In the genomic region with DNA sequence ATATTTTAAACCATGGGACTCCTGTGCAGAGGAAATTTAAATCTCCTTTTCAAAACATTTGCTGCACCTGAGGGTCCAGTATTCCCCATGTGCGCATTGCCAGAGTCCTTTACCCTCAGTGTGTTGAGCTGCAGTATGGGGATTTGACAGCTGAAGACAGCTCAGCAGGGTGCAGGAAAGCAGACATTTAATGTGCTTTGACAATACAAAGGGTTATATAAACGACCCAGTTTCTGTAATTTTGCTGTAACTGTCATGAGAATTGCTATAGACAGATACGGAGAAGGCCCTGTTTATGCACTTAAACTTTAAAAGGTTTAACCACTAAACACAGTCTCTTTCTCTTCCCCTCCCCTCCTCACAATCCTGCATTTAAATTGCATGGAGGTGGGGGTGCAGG, we compare ENCODE assay signal across 16 cellular contexts.
A peak's percentile ranks its signal among the peaks of the same experiment; 100 is the strongest.
DNase-seq lines count a peak whose midpoint lies in the region; ATAC-seq, FAIRE-seq and TF ChIP-seq lines count a peak whose summit lies in the region.
"Had no signal": no experiment of that assay in that cellular context is flagged by ENCODE, and none has a peak within 500 bp of the region (broad histone marks: within the 10 kb centered on the region; RNA-seq: fewer than 3 reads in every experiment).

No MANE protein-coding gene starts in this region.

- no peak overlapping the region for H2AK5ac ChIP-seq in H9 (ENCODE audit: insufficient read length, low read length)

- no peaks in the 10 kb centered on the region for H3K36me3 ChIP-seq in BLaER1 treated with 17β-estradiol and CSF1 and Interleukin-3, amounts not matched to agents 10 nM and 100 nM
- H3K36me3 ChIP-seq in OCI-LY3 (replicated peaks; ENCODE audit: low read depth, low read length) (no peaks in the 10 kb centered on the region), iPS-15b (ENCODE audit: control insufficient read depth, insufficient read depth, low read length) (no peaks in the 10 kb centered on the region)
- H3K36me3 ChIP-seq: HAP-1 had no signal

- no peak overlapping the region for H3K27ac Mint-ChIP-seq in H9
- H3K27ac Mint-ChIP-seq: T-helper 17 cell had no signal

- H3K36me3 Mint-ChIP-seq in H9 (ENCODE audit: insufficient read depth in 1 of 3, low read depth in 3 of 3) = peaks cover 0 to 4% (median 0%) of the 10 kb centered on the region in 3 experiments; a peak in 1 of 7 replicates

- H2AFZ ChIP-seq in H9 (ENCODE audit: low read length) (no peak overlapping the region), OCI-LY3 (ENCODE audit: low read depth, low read length) (no peak overlapping the region)

- H3T11ph ChIP-seq in H9 (ENCODE audit: low read length) = no peak overlapping the region

- H4K20me1 ChIP-seq in BLaER1 treated with 17β-estradiol and CSF1 and Interleukin-3, amounts not matched to agents 10 nM and 100 nM = peaks cover 0 to 17% (median 0%) of the 10 kb centered on the region in 11 experiments; a peak in 4 of 22 replicates
- no peaks in the 10 kb centered on the region for H4K20me1 ChIP-seq in H9 (ENCODE audit: control insufficient read depth, insufficient read depth, insufficient read length)
- H4K20me1 ChIP-seq in OCI-LY3 (ENCODE audit: insufficient read depth, low read length) = 0 out of 2 replicates have a peak, but pooled peaks cover 5% of the 10 kb centered on the region

- no peak overlapping the region for H2BK12ac ChIP-seq in H9 (ENCODE audit: insufficient read length, low read depth, low read length)

- no peak overlapping the region for H3K4me3 ChIP-seq in BLaER1 treated with 17β-estradiol and CSF1 and Interleukin-3, amounts not matched to agents 10 nM and 100 nM
- H3K4me3 ChIP-seq in OCI-LY3 (ENCODE audit: low read length) = peak overlapping the region; percentile 72; the same call in 1 of the 2 replicates
- peak overlapping the region; percentile 19 for H3K4me3 ChIP-seq in iPS-15b (ENCODE audit: low read depth, low read length)
- H3K4me3 ChIP-seq: GM12878, HAP-1 had no signal

- H3K9ac ChIP-seq in BLaER1 treated with 17β-estradiol and CSF1 and Interleukin-3, amounts not matched to agents 10 nM and 100 nM = no peak overlapping the region
- H3K9ac ChIP-seq in H9 (ENCODE audit: extremely low read depth, insufficient read length, low read length) (no peak overlapping the region), OCI-LY3 (ENCODE audit: low read length) (no peak overlapping the region), iPS-15b (ENCODE audit: low read depth, low read length) (no peak overlapping the region)

- H3K27me3 Mint-ChIP-seq in H9 (ENCODE audit: low read depth) = peaks cover 7% of the 10 kb centered on the region

- no peak overlapping the region for H4K5ac ChIP-seq in H9 (ENCODE audit: insufficient read length, low read depth, low read length)

- H3K14ac ChIP-seq in H9 (ENCODE audit: insufficient read depth, low read length) = no peak overlapping the region

- no CpG with 5 or more reads among the region's 3 CpGs for WGBS in H9 (ENCODE audit: extremely low coverage, insufficient read length, low lambda C conversion rate)

- no peak overlapping the region for H3K56ac ChIP-seq in H9 (ENCODE audit: insufficient read length, low read depth, low read length)

- peaks cover 28 to 36% (median 34%) of the 10 kb centered on the region in 10 experiments for H3K4me1 ChIP-seq in BLaER1 treated with 17β-estradiol and CSF1 and Interleukin-3, amounts not matched to agents 10 nM and 100 nM
- H3K4me1 ChIP-seq in H9 (ENCODE audit: insufficient read depth, low read length) (peaks cover 4% of the 10 kb centered on the region; the same call in 1 of the 2 replicates), OCI-LY3 (ENCODE audit: low read length) (peaks cover 29% of the 10 kb centered on the region), iPS-15b (ENCODE audit: control insufficient read depth, insufficient read depth, low read length) (peaks cover 16% of the 10 kb centered on the region)
- H3K4me1 ChIP-seq: HAP-1 had no signal

- H4K91ac ChIP-seq in H9 (ENCODE audit: insufficient read length, low read depth, low read length) = no peak overlapping the region

- peaks cover 57 to 63% of the 10 kb centered on the region in 2 experiments for H3K9me3 Mint-ChIP-seq in H9

- no peaks in the 10 kb centered on the region for H3K23me2 ChIP-seq in H9 (ENCODE audit: insufficient read length, low read depth, low read length, poor library complexity, severe bottlenecking)

- H3K4me2 ChIP-seq in BLaER1 treated with 17β-estradiol and CSF1 and Interleukin-3, amounts not matched to agents 10 nM and 100 nM = peak overlapping the region in 10 of 11 experiments; percentile 59 to 89 (median 82); a peak in 20 of 22 replicates
- peak overlapping the region; percentile 19 for H3K4me2 ChIP-seq in H9 (ENCODE audit: insufficient read depth, insufficient read length, low read length)
- peak overlapping the region; percentile 91 for H3K4me2 ChIP-seq in OCI-LY3 (ENCODE audit: low read length)

- H3K9me3 ChIP-seq in BLaER1 treated with 17β-estradiol and CSF1 and Interleukin-3, amounts not matched to agents 10 nM and 100 nM (replicated peaks in 1 of 11) = no peaks in the 10 kb centered on the region
- H3K9me3 ChIP-seq in H9 (ENCODE audit: control insufficient read depth, low read depth, low read length) (no peaks in the 10 kb centered on the region), OCI-LY3 (ENCODE audit: insufficient read depth, low read length) (no peaks in the 10 kb centered on the region), iPS-15b (ENCODE audit: control insufficient read depth, insufficient read depth, low read length) (no peaks in the 10 kb centered on the region)
- H3K9me3 ChIP-seq: HAP-1 had no signal

- no peak overlapping the region for H3K18ac ChIP-seq in H9 (ENCODE audit: insufficient read length, low read depth, low read length)

- peaks cover 0 to 38% (median 0%) of the 10 kb centered on the region in 11 experiments; a peak in 6 of 22 replicates for H3K27me3 ChIP-seq in BLaER1 treated with 17β-estradiol and CSF1 and Interleukin-3, amounts not matched to agents 10 nM and 100 nM
- H3K27me3 ChIP-seq in H9 (ENCODE audit: insufficient read depth, low read length) (no peaks in the 10 kb centered on the region), OCI-LY3 (ENCODE audit: low read depth, low read length) (peaks cover 61% of the 10 kb centered on the region), iPS-15b (ENCODE audit: control insufficient read depth, insufficient read depth, low read length) (no peaks in the 10 kb centered on the region)

- no peaks in the 10 kb centered on the region for H3K79me1 ChIP-seq in H9 (ENCODE audit: insufficient read depth, low read depth, low read length, poor library complexity, severe bottlenecking)

- DNase-seq in H9 = no peak
- DNase-seq in DMS53 treated with DMSO at 0.1 percent for 48 hours (lab: John Stamatoyannopoulos, UW; ENCODE audit: unreplicated experiment) = no peak
- no peak for DNase-seq in GM19239 (ENCODE audit: insufficient read length, low spot score)
- DNase-seq: COR-L47, DMS153, NCI-H187 treated with DMSO at 0.1 percent for 48 hours, SHP77 treated with DMSO at 0.1 percent for 48 hours, T-helper 17 cell had no signal

- H3K27ac ChIP-seq in BLaER1 treated with 17β-estradiol and CSF1 and Interleukin-3, amounts not matched to agents 10 nM and 100 nM = no peak overlapping the region
- H3K27ac ChIP-seq in H9 (ENCODE audit: insufficient read length, low read depth, low read length) (no peak overlapping the region), OCI-LY3 (ENCODE audit: low read length) (no peak overlapping the region)
- H3K27ac ChIP-seq: C4-2B had no signal

- peaks cover 17 to 19% of the 10 kb centered on the region in 2 experiments for H3K4me1 Mint-ChIP-seq in H9

- no peaks in the 10 kb centered on the region for H3K79me2 ChIP-seq in H9 (ENCODE audit: insufficient read depth, low read length)
- no peaks in the 10 kb centered on the region for H3K79me2 ChIP-seq in OCI-LY3 (ENCODE audit: low read length)

- TF ChIP-seq CTCF in H9 (conservative IDR thresholded peaks at IDR 0.05) (no peak), OCI-LY3 (IDR thresholded peaks at IDR 0.05; ENCODE audit: low read depth, low read length) (no peak)

- H3K23ac ChIP-seq in H9 (ENCODE audit: insufficient read length, low read depth, low read length) = no peak overlapping the region

- H3K4ac ChIP-seq in H9 (ENCODE audit: low read depth, low read length) = no peak overlapping the region

- H4K8ac ChIP-seq in H9 (replicated peaks; ENCODE audit: insufficient read length, low read depth, low read length) = no peak overlapping the region

- no peak overlapping the region for H3K4me3 Mint-ChIP-seq in H9

- no peak overlapping the region for H2BK5ac ChIP-seq in H9 (ENCODE audit: insufficient read length, low read length)

- FAIRE-seq in GM19239 (lab: Jason Lieb, UNC) = no peak
- FAIRE-seq: GM12878, GM18507 had no signal

- H2BK120ac ChIP-seq in H9 (ENCODE audit: low read depth, low read length, poor library complexity, severe bottlenecking) = no peak overlapping the region

- H2BK15ac ChIP-seq in H9 (ENCODE audit: low read depth, low read length) = no peak overlapping the region

- ATAC-seq in HG03378 (IDR thresholded peaks at IDR 0.05; ENCODE audit: unreplicated experiment) = no peak
- ATAC-seq: GM12878, T-helper 17 cell had no signal

- no peak overlapping the region for H2BK20ac ChIP-seq in H9 (ENCODE audit: low read depth, low read length, poor library complexity, severe bottlenecking)

Comparison
In these comparisons a context has a peak if more than half of its experiments do, and no peak if none do; other contexts are left out.
1. H3K4me2 ChIP-seq: peak in every context shown above with its lines; median percentile 91 in OCI-LY3; 82 in BLaER1 treated with 17β-estradiol and CSF1 and Interleukin-3, amounts not matched to agents 10 nM and 100 nM; 19 in H9.
2. H3K4me3 ChIP-seq: peak in OCI-LY3 (single experiment) and iPS-15b (single experiment); none in BLaER1 treated with 17β-estradiol and CSF1 and Interleukin-3, amounts not matched to agents 10 nM and 100 nM (0 of 10).